ENCODE assay signal across 8 cellular contexts in the genomic region with DNA sequence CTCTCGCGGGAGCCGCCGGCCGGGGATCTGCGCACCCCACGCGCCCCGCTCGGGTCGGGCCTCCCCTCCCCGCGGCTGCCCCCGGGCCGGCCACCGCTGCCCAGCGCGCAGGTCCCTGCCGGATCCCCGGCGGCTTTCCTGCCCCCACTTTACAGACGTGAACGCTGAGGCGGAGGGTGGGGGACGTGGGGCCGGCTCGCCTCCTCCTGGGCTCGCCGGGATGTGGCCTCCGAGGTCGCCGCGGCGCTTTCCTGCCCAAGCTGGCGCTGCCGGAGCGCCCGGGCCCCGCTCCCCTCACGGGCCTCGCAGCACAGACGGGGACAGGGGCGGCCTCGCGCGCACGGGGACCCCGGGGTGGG. TPM values are rescaled to one million over a fixed set of nuclear protein-coding genes. Genes with fewer than 3 reads are reported as not detected.
DNase-seq lines count a peak whose midpoint lies in the region; ATAC-seq and TF ChIP-seq lines count a peak whose summit lies in the region.
"Had no signal": no experiment of that assay in that cellular context is flagged by ENCODE, and none has a peak within 500 bp of the region (broad histone marks: within the 10 kb centered on the region; RNA-seq: fewer than 3 reads in every experiment).

No MANE protein-coding gene starts in this region.

- intact Hi-C loops in ascending aorta (cut with DNase I): loop anchor here (2.0 kb wide), 1 partner anchor 14 kb away; no protein-coding TSS in a partner anchor

- peaks cover 10% of the 10 kb centered on the region for H3K27me3 ChIP-seq in H7 (ENCODE audit: control insufficient read depth, insufficient read depth, low read length)
- H3K27me3 ChIP-seq in ascending aorta: no peaks in the 10 kb centered on the region
- H3K27me3 ChIP-seq in iPS-18a (ENCODE audit: control insufficient read depth, insufficient read depth, low read length): peaks cover 39% of the 10 kb centered on the region

- H3K9me3 ChIP-seq in ascending aorta (no peaks in the 10 kb centered on the region), iPS-18a (ENCODE audit: control insufficient read depth, low read depth, low read length) (no peaks in the 10 kb centered on the region)

- no peaks in the 10 kb centered on the region for H3K36me3 ChIP-seq in H7 (replicated peaks; ENCODE audit: control insufficient read depth, insufficient read depth, low read length)
- H3K36me3 ChIP-seq in ascending aorta: no peaks in the 10 kb centered on the region
- no peaks in the 10 kb centered on the region for H3K36me3 ChIP-seq in iPS-18a (ENCODE audit: control insufficient read depth, low read depth, low read length)

- H3K9ac ChIP-seq in iPS-18a (ENCODE audit: low read length): no peak overlapping the region

- DNase-seq in H7 (peak; percentile 84), ascending aorta (ENCODE audit: low spot score in 2 of 2) (no peak), NCI-H2081 (lab: John Stamatoyannopoulos, UW) (no peak), C1 segment of cervical spinal cord (lab: John Stamatoyannopoulos, UW) (no peak)
- DNase-seq: RPMI8226 had no signal

- H3K4me1 ChIP-seq in ascending aorta (peaks cover 20 to 22% of the 10 kb centered on the region in 2 donors), iPS-18a (ENCODE audit: control insufficient read depth, low read depth, low read length) (peaks cover 3% of the 10 kb centered on the region)

- TF ChIP-seq CTCF in ascending aorta (IDR thresholded peaks at IDR 0.05): no peak

- no peak for ATAC-seq in GM18867 (IDR thresholded peaks at IDR 0.05; ENCODE audit: unreplicated experiment)

- H3K27ac ChIP-seq in ascending aorta: peak overlapping the region in 1 of 2 donors; percentile 37
- no peak overlapping the region for H3K27ac ChIP-seq in iPS-18a (ENCODE audit: low read length)
- H3K27ac ChIP-seq in skin epidermis: peak overlapping the region in 16 of 21 experiments; percentile 22 to 81 (median 58)

- H3K4me3 ChIP-seq in H7 (ENCODE audit: insufficient read depth, low read depth, low read length) (peak overlapping the region; percentile 53), ascending aorta (peak overlapping the region; percentile 64 to 80), iPS-18a (ENCODE audit: low read length) (peak overlapping the region; percentile 42), skin epidermis (peak overlapping the region; percentile 24 to 44 (median 32))

RNA-seq across cellular contexts. Expression of a gene that starts 26.7 kb away (rescaled TPM):
- total RNA-seq in H7 (2014; rRNA removed; shearing (Covaris generic)): 4.0 and 7.0 TPM in 2 replicates
- total RNA-seq in ascending aorta: 11.5 TPM

RNA-seq across cellular contexts. Expression of a gene that starts 31.5 kb away (rescaled TPM):
- total RNA-seq in H7 (2014; rRNA removed; shearing (Covaris generic)): 37.0 and 53.6 TPM in 2 replicates
- 125 TPM for total RNA-seq in ascending aorta

RNA-seq across cellular contexts. Expression of a gene that starts 43.4 kb away (rescaled TPM):
- total RNA-seq in H7 (2014; rRNA removed; shearing (Covaris generic)): 23.1 and 25.1 TPM in 2 replicates
- 71.3 TPM for total RNA-seq in ascending aorta

RNA-seq across cellular contexts. Expression of a gene that starts 56.5 kb away (rescaled TPM):
- 0.03 and 0.63 TPM in 2 replicates for total RNA-seq in H7 (2014; rRNA removed; shearing (Covaris generic))
- 131 TPM for total RNA-seq in ascending aorta
